In genomic region chr3:13103416-13104058, GRCh38 we compare ENCODE assay signal across 23 cellular contexts.
"Had no signal": no experiment of that assay in that cellular context is flagged by ENCODE, and none has a peak within 500 bp of the region (broad histone marks: within the 10 kb centered on the region; RNA-seq: fewer than 3 reads in every experiment).

No MANE protein-coding gene starts in this region.

- H3K4me3 ChIP-seq: breast epithelium, colonic mucosa, dorsolateral prefrontal cortex, esophagus muscularis mucosa, tibial artery had no signal

- H3K27ac ChIP-seq: breast epithelium, colonic mucosa, dorsolateral prefrontal cortex, esophagus muscularis mucosa, tibial artery had no signal

- DNase-seq: activated B cell treated with CpG ODN at 0.5 μM for 24 hours; activated CD4-positive, alpha-beta T cell treated with anti-CD3 and anti-CD28 coated beads for 36 hours; activated CD4-positive, alpha-beta T cell treated with anti-CD3 and anti-CD28 coated beads, Interleukin-2, amount 50 U/mL, for 4 hours; activated CD8-positive, alpha-beta memory T cell treated with anti-CD3 and anti-CD28 coated beads for 24 hours; activated CD8-positive, alpha-beta memory T cell treated with anti-CD3 and anti-CD28 coated beads, Interleukin-2, amount 50 U/mL, for 4 hours; activated naive CD4-positive, alpha-beta T cell treated with Interleukin-2 at 50 U/mL for 16 hours; activated naive CD8-positive, alpha-beta T cell treated with anti-CD3 and anti-CD28 coated beads for 36 hours; activated T-cell treated with anti-CD3 and anti-CD28 coated beads, Interleukin-2, amount 50 U/mL, for 24 hours; colonic mucosa; glutamatergic neuron; hippocampal formation; naive thymus-derived CD4-positive, alpha-beta T cell; retina; stimulated activated CD4-positive, alpha-beta T cell treated with anti-CD3 and anti-CD28 coated beads, Interleukin-4, amount 100 ng/mL, for 4 hours; stimulated activated naive CD8-positive, alpha-beta T cell treated with anti-CD3 and anti-CD28 coated beads, Interleukin-15, amount 100 ng/mL, for 72 hours; T-helper 1 cell; tibial artery had no signal

- ATAC-seq: activated CD4-positive, alpha-beta T cell treated with anti-CD3 and anti-CD28 coated beads for 36 hours; naive thymus-derived CD4-positive, alpha-beta T cell; stimulated activated naive CD8-positive, alpha-beta T cell treated with anti-CD3 and anti-CD28 coated beads, Interleukin-15, amount 100 ng/mL, for 72 hours had no signal

- H3K4me1 ChIP-seq: breast epithelium, colonic mucosa, esophagus muscularis mucosa, tibial artery had no signal

- H3K36me3 ChIP-seq: breast epithelium, colonic mucosa, esophagus muscularis mucosa, tibial artery had no signal

- H3K9me3 ChIP-seq: breast epithelium, colonic mucosa, esophagus muscularis mucosa, tibial artery had no signal

- FAIRE-seq: astrocyte, frontal cortex, TTC549 had no signal

- H3K27me3 ChIP-seq: breast epithelium, colonic mucosa, dorsolateral prefrontal cortex had no signal
